ENCODE assay signal across 12 cellular contexts in genomic region chr1:90959352-90960206, GRCh38.
A peak's percentile ranks its signal among the peaks of the same experiment; 100 is the strongest.
DNase-seq lines count a peak whose midpoint lies in the region; ATAC-seq and TF ChIP-seq lines count a peak whose summit lies in the region.
"Had no signal": no experiment of that assay in that cellular context is flagged by ENCODE, and none has a peak within 500 bp of the region (broad histone marks: within the 10 kb centered on the region; RNA-seq: fewer than 3 reads in every experiment).

No MANE protein-coding gene starts in this region.

- H3K36me3 ChIP-seq in SK-N-SH (replicated peaks in 1 of 2; ENCODE audit: control insufficient read depth in 1 of 2, insufficient read depth in 2 of 2, low read length in 1 of 2) (peaks cover 4 to 17% of the 10 kb centered on the region in 2 experiments), right lobe of liver (no peaks in the 10 kb centered on the region), suprapubic skin (no peaks in the 10 kb centered on the region), OCI-LY7 (ENCODE audit: insufficient read depth, low read length) (peaks cover 57% of the 10 kb centered on the region)
- H3K36me3 ChIP-seq: adrenal gland had no signal

- no peak overlapping the region for H3K4me3 ChIP-seq in SK-N-SH (ENCODE audit: low read depth in 2 of 2, low read length in 1 of 2)
- H3K4me3 ChIP-seq in right lobe of liver = no peak overlapping the region
- H3K4me3 ChIP-seq in suprapubic skin = no peak overlapping the region
- H3K4me3 ChIP-seq in OCI-LY7 (ENCODE audit: low read depth, low read length, poor library complexity, severe bottlenecking) = no peak overlapping the region
- H3K4me3 ChIP-seq: adrenal gland, lung, skin epidermis had no signal

- intact Hi-C loops in right lobe of liver (cut with DNase I) (loop anchor here in 1 of 2 donors (10.0 kb wide), 1 partner anchor 385 kb away; no protein-coding TSS in a partner anchor), OCI-LY7 (cut with micrococcal nuclease; ENCODE audit: unreplicated experiment) (no loop called here)
- intact Hi-C loops in activated CD4-positive, alpha-beta memory T cell treated with anti-CD3 and anti-CD28 coated beads for 36 hours (cut with micrococcal nuclease) = loop anchor here (5.0 to 10.0 kb wide), 2 partner anchors 115 to 382 kb away; no protein-coding TSS in a partner anchor

- no peaks in the 10 kb centered on the region; a peak in 2 of 4 replicates for H3K4me1 ChIP-seq in SK-N-SH (ENCODE audit: control insufficient read depth in 1 of 2, insufficient read depth in 2 of 2, low read depth in 1 of 2, low read length in 1 of 2)
- H3K4me1 ChIP-seq in right lobe of liver = peaks cover 0 to 7% (median 2%) of the 10 kb centered on the region in 4 donors
- no peaks in the 10 kb centered on the region for H3K4me1 ChIP-seq in suprapubic skin
- H3K4me1 ChIP-seq in OCI-LY7 (ENCODE audit: insufficient read depth, low read length, poor library complexity, severe bottlenecking) = no peaks in the 10 kb centered on the region

- H3K27me3 ChIP-seq in SK-N-SH (ENCODE audit: insufficient read depth) = no peaks in the 10 kb centered on the region
- H3K27me3 ChIP-seq in right lobe of liver = no peaks in the 10 kb centered on the region
- no peaks in the 10 kb centered on the region for H3K27me3 ChIP-seq in suprapubic skin
- H3K27me3 ChIP-seq: adrenal gland had no signal

- DNase-seq in SK-N-SH (no peak), right lobe of liver (no peak), NCI-H2029 (lab: John Stamatoyannopoulos, UW) (no peak), suprapubic skin (ENCODE audit: low spot score in 2 of 2) (no peak), OCI-LY7 (ENCODE audit: low spot score) (no peak)
- DNase-seq in activated CD4-positive, alpha-beta memory T cell treated with anti-CD3 and anti-CD28 coated beads for 36 hours = no peak
- DNase-seq: activated CD4-positive, CD25-positive, alpha-beta regulatory T cell; adrenal gland had no signal

- CTCF ChIA-PET in SK-N-SH (lab: Yijun Ruan, JAX) (interaction anchor here (2.5 kb wide), 1 partner anchor 238 kb away, joined by 7 read pairs; no protein-coding TSS in a partner anchor), OCI-LY7 (lab: Charles Lee; ENCODE audit: unreplicated experiment) (no interaction called here)
- CTCF ChIA-PET in activated CD4-positive, alpha-beta memory T cell treated with anti-CD3 and anti-CD28 coated beads for 36 hours (lab: Charles Lee) = interaction anchor here (1.0 to 2.8 kb wide), 4 partner anchors 206 to 380 kb away, joined by 3 to 7 read pairs (median 4); no protein-coding TSS in a partner anchor

- TF ChIP-seq EP300 in SK-N-SH (IDR thresholded peaks at IDR 0.05; ENCODE audit: borderline replicate concordance in 1 of 2, low read depth in 1 of 2, low read length in 1 of 2) (no peak), suprapubic skin (IDR thresholded peaks at IDR 0.05) (no peak)

- peaks cover 69% of the 10 kb centered on the region for H3K4me1 Mint-ChIP-seq in activated CD4-positive, alpha-beta memory T cell treated with anti-CD3 and anti-CD28 coated beads for 36 hours (ENCODE audit: low read depth)

- H3K36me3 Mint-ChIP-seq in activated CD4-positive, alpha-beta memory T cell treated with anti-CD3 and anti-CD28 coated beads for 36 hours = peaks cover 32% of the 10 kb centered on the region

- H3K27ac ChIP-seq in SK-N-SH (ENCODE audit: low read depth in 2 of 2, low read length in 1 of 2) (no peak overlapping the region), right lobe of liver (peak overlapping the region in 2 of 3 donors; percentile 43 to 59), suprapubic skin (no peak overlapping the region), OCI-LY7 (ENCODE audit: low read depth, low read length, poor library complexity, severe bottlenecking) (no peak overlapping the region)
- H3K27ac ChIP-seq: adrenal gland, skin epidermis had no signal

- TF ChIP-seq RAD21 in SK-N-SH (IDR thresholded peaks at IDR 0.05; ENCODE audit: low read length) = no peak

- H3K9me2 ChIP-seq in SK-N-SH = no peaks in the 10 kb centered on the region
- H3K9me2 ChIP-seq in OCI-LY7 (ENCODE audit: insufficient read depth, low read length) = no peaks in the 10 kb centered on the region

- H3K27me3 Mint-ChIP-seq in activated CD4-positive, alpha-beta memory T cell treated with anti-CD3 and anti-CD28 coated beads for 36 hours = no peaks in the 10 kb centered on the region

- no peak overlapping the region for H3K27ac Mint-ChIP-seq in activated CD4-positive, alpha-beta memory T cell treated with anti-CD3 and anti-CD28 coated beads for 36 hours

- POLR2A ChIA-PET in SK-N-SH (lab: Yijun Ruan, JAX) = no interaction called here
- POLR2A ChIA-PET in activated CD4-positive, alpha-beta memory T cell treated with anti-CD3 and anti-CD28 coated beads for 36 hours (lab: Charles Lee) = no interaction called here
- POLR2A ChIA-PET in OCI-LY7 (lab: Charles Lee) = interaction anchor here (1.0 to 1.8 kb wide), 2 partner anchors 13 to 17 kb away, joined by 4 to 6 read pairs; no protein-coding TSS in a partner anchor

- TF ChIP-seq CTCF in SK-N-SH (IDR thresholded peaks at IDR 0.05) (no peak), right lobe of liver (IDR thresholded peaks at IDR 0.05) (no peak), suprapubic skin (IDR thresholded peaks at IDR 0.05) (no peak), OCI-LY7 (conservative IDR thresholded peaks at IDR 0.05; ENCODE audit: low read length) (no peak)

- no peak for TF ChIP-seq POLR2A in right lobe of liver (IDR thresholded peaks at IDR 0.05)
- TF ChIP-seq POLR2A in suprapubic skin (IDR thresholded peaks at IDR 0.05) = no peak

- peaks cover 11% of the 10 kb centered on the region for H3F3A ChIP-seq in SK-N-SH (replicated peaks; ENCODE audit: insufficient read depth)

- 87% methylated on average over 5 of the region's 5 CpGs for WGBS in SK-N-SH (ENCODE audit: low lambda C conversion rate)
- 61% methylated on average over 5 of the region's 5 CpGs for WGBS in right lobe of liver (ENCODE audit: insufficient coverage, low coverage, low lambda C conversion rate, missing lambda C conversion rate)
- 95% methylated on average over 5 of the region's 5 CpGs for whole genome bisulfite sequencing in suprapubic skin

- no peak overlapping the region for H2AFZ ChIP-seq in SK-N-SH (ENCODE audit: low read depth)
- H2AFZ ChIP-seq in OCI-LY7 (ENCODE audit: low read length) = no peak overlapping the region

- no TSS peak for BruUV-seq in OCI-LY7 (replicated peaks; lab: Mats Ljungman, UMichigan)

- H3K79me2 ChIP-seq in SK-N-SH (ENCODE audit: insufficient read depth) = peaks cover 89% of the 10 kb centered on the region
- H3K79me2 ChIP-seq in OCI-LY7 (ENCODE audit: insufficient read depth, low read depth, low read length) = peaks cover 98% of the 10 kb centered on the region

- no peak overlapping the region for H3K9ac ChIP-seq in SK-N-SH

- no peaks in the 10 kb centered on the region for H3K9me3 Mint-ChIP-seq in activated CD4-positive, alpha-beta memory T cell treated with anti-CD3 and anti-CD28 coated beads for 36 hours

- H3K4me2 ChIP-seq in SK-N-SH (no peak overlapping the region), OCI-LY7 (ENCODE audit: low read length) (no peak overlapping the region)

- H4K20me1 ChIP-seq in SK-N-SH (ENCODE audit: insufficient read depth) (peaks cover 61% of the 10 kb centered on the region), OCI-LY7 (ENCODE audit: insufficient read depth, low read length) (peaks cover 16% of the 10 kb centered on the region; the same call in 1 of the 2 replicates)

- H3K4me3 Mint-ChIP-seq in activated CD4-positive, alpha-beta memory T cell treated with anti-CD3 and anti-CD28 coated beads for 36 hours = no peak overlapping the region

- H3K9me3 ChIP-seq in SK-N-SH (no peaks in the 10 kb centered on the region), right lobe of liver (no peaks in the 10 kb centered on the region), suprapubic skin (no peaks in the 10 kb centered on the region), OCI-LY7 (ENCODE audit: low read length) (peaks cover 21% of the 10 kb centered on the region)
- H3K9me3 ChIP-seq: adrenal gland had no signal

- peak; percentile 46 for ATAC-seq in GM19043 (IDR thresholded peaks at IDR 0.05; ENCODE audit: low read depth, unreplicated experiment)
- peak; percentile 57 for ATAC-seq in HG02870 (IDR thresholded peaks at IDR 0.05; ENCODE audit: unreplicated experiment)
- peak; percentile 79 to 89 (median 88) for ATAC-seq in right lobe of liver

TF ChIP-seq in SK-N-SH, 30 proteins besides CTCF, POLR2A, EP300 and RAD21 (continues in another document):
- TF ChIP-seq PBX3 (IDR thresholded peaks at IDR 0.05) = peak; percentile 58
- TF ChIP-seq, protein P1, sequence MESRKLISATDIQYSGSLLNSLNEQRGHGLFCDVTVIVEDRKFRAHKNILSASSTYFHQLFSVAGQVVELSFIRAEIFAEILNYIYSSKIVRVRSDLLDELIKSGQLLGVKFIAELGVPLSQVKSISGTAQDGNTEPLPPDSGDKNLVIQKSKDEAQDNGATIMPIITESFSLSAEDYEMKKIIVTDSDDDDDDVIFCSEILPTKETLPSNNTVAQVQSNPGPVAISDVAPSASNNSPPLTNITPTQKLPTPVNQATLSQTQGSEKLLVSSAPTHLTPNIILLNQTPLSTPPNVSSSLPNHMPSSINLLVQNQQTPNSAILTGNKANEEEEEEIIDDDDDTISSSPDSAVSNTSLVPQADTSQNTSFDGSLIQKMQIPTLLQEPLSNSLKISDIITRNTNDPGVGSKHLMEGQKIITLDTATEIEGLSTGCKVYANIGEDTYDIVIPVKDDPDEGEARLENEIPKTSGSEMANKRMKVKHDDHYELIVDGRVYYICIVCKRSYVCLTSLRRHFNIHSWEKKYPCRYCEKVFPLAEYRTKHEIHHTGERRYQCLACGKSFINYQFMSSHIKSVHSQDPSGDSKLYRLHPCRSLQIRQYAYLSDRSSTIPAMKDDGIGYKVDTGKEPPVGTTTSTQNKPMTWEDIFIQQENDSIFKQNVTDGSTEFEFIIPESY (IDR thresholded peaks at IDR 0.05; ENCODE audit: borderline replicate concordance, low read depth) = no peak
- TF ChIP-seq, protein P2, sequence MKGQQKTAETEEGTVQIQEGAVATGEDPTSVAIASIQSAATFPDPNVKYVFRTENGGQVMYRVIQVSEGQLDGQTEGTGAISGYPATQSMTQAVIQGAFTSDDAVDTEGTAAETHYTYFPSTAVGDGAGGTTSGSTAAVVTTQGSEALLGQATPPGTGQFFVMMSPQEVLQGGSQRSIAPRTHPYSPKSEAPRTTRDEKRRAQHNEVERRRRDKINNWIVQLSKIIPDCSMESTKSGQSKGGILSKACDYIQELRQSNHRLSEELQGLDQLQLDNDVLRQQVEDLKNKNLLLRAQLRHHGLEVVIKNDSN (IDR thresholded peaks at IDR 0.05; ENCODE audit: borderline replicate concordance, low read depth) = no peak
- TF ChIP-seq JUND (IDR thresholded peaks at IDR 0.05) = peak; percentile 20; the same call in 1 of the 2 replicates
- no peak for TF ChIP-seq CHD2 (IDR thresholded peaks at IDR 0.05; ENCODE audit: low read length, partially characterized antibody)

Comparison
In these comparisons a context has a peak if more than half of its experiments do, and no peak if none do; other contexts are left out.
1. H3K27ac ChIP-seq: peak in right lobe of liver (2 of 3); none in SK-N-SH (0 of 2), suprapubic skin (single experiment) and OCI-LY7 (single experiment).
2. Peak in every context shown above with its lines, with median percentiles within 50 percentile points of each other: ATAC-seq.